In genomic region chr1:162007485-162007884, GRCh38 we compare ENCODE assay signal across 31 cellular contexts. TPM values are rescaled to one million over a fixed set of nuclear protein-coding genes. Genes with fewer than 3 reads are reported as not detected.
"Had no signal": no experiment of that assay in that cellular context is flagged by ENCODE, and none has a peak within 500 bp of the region (broad histone marks: within the 10 kb centered on the region; RNA-seq: fewer than 3 reads in every experiment).

No MANE protein-coding gene starts in this region.

- H3K27ac Mint-ChIP-seq: activated CD4-positive, alpha-beta memory T cell treated with anti-CD3 and anti-CD28 coated beads for 36 hours; activated naive CD4-positive, alpha-beta T cell treated with anti-CD3 and anti-CD28 coated beads, Interleukin-2, amount 10 ng/mL, durations not matched to agents 7 days and 5 days; activated naive CD8-positive, alpha-beta T cell treated with anti-CD3 and anti-CD28 coated beads, Interleukin-2, amount 10 ng/mL, durations not matched to agents 7 days and 5 days; activated T-cell treated with anti-CD3 and anti-CD28 coated beads, Interleukin-2, amount 50 U/mL, for 24 hours; brain; immature natural killer cell; natural killer cell; stimulated activated naive B cell treated with anti-CD40 and anti-IgM and Interleukin-4, amounts not matched to agents 10 μg/mL and 1 μg/mL and 100 μg/mL, for 72 hours had no signal

- H3K4me1 ChIP-seq: stomach, thyroid gland had no signal

- DNase-seq: activated CD4-positive, alpha-beta memory T cell treated with anti-CD3 and anti-CD28 coated beads for 36 hours; activated CD4-positive, alpha-beta T cell treated with anti-CD3 and anti-CD28 coated beads for 48 hours; activated CD8-positive, alpha-beta memory T cell treated with anti-CD3 and anti-CD28 coated beads, Interleukin-2, amount 50 U/mL, for 4 hours; activated gamma-delta T cell; activated naive CD4-positive, alpha-beta T cell treated with anti-CD3 and anti-CD28 coated beads, Interleukin-2, amount 10 ng/mL, durations not matched to agents 7 days and 5 days; activated naive CD8-positive, alpha-beta T cell treated with anti-CD3 and anti-CD28 coated beads, Interleukin-2, amount 10 ng/mL, durations not matched to agents 7 days and 5 days; activated T-cell treated with anti-CD3 and anti-CD28 coated beads, Interleukin-2, amount 50 U/mL, for 24 hours; caudate nucleus; cortex of kidney; foreskin keratinocyte; heart left ventricle; hypothalamus; immature natural killer cell; kidney; lower lobe of right lung; mesenchymal stem cell; natural killer cell; stimulated activated CD4-positive, alpha-beta T cell treated with anti-CD3 and anti-CD28 coated beads, Interleukin-15, amount 100 ng/mL, for 24 hours; stimulated activated CD4-positive, alpha-beta T cell treated with anti-CD3 and anti-CD28 coated beads, Interleukin-2, amount 100 ng/mL, for 24 hours; stimulated activated naive B cell treated with anti-CD40 and anti-IgM and Interleukin-4, amounts not matched to agents 10 μg/mL and 1 μg/mL and 100 μg/mL, for 72 hours; stomach; thyroid gland; upper lobe of left lung had no signal

- ATAC-seq: activated CD4-positive, CD25-positive, alpha-beta regulatory T cell treated with anti-CD3 and anti-CD28 coated beads, Interleukin-2, amount 50 U/mL, for 24 hours; foreskin keratinocyte; lower lobe of right lung; natural killer cell; stimulated activated naive B cell treated with anti-CD40 and anti-IgM and Interleukin-4, amounts not matched to agents 10 μg/mL and 1 μg/mL and 100 μg/mL, for 72 hours had no signal

- H3K36me3 ChIP-seq: esophagus muscularis mucosa, lower lobe of right lung, stomach, thyroid gland, upper lobe of left lung, vagina had no signal

- H3K4me3 Mint-ChIP-seq: activated CD4-positive, alpha-beta memory T cell treated with anti-CD3 and anti-CD28 coated beads for 36 hours; activated naive CD4-positive, alpha-beta T cell treated with anti-CD3 and anti-CD28 coated beads, Interleukin-2, amount 10 ng/mL, durations not matched to agents 7 days and 5 days; activated naive CD8-positive, alpha-beta T cell treated with anti-CD3 and anti-CD28 coated beads, Interleukin-2, amount 10 ng/mL, durations not matched to agents 7 days and 5 days; activated T-cell treated with anti-CD3 and anti-CD28 coated beads, Interleukin-2, amount 50 U/mL, for 24 hours; brain; immature natural killer cell; natural killer cell; stimulated activated naive B cell treated with anti-CD40 and anti-IgM and Interleukin-4, amounts not matched to agents 10 μg/mL and 1 μg/mL and 100 μg/mL, for 72 hours had no signal

- H3K4me3 ChIP-seq: ascending aorta, esophagus muscularis mucosa, heart left ventricle, lower lobe of right lung, stomach, thyroid gland, upper lobe of left lung, vagina had no signal

- H3K27me3 ChIP-seq: ascending aorta, esophagus muscularis mucosa, heart left ventricle, thyroid gland, upper lobe of left lung, vagina had no signal

- H3K36me3 Mint-ChIP-seq: activated CD4-positive, alpha-beta memory T cell treated with anti-CD3 and anti-CD28 coated beads for 36 hours; activated naive CD4-positive, alpha-beta T cell treated with anti-CD3 and anti-CD28 coated beads, Interleukin-2, amount 10 ng/mL, durations not matched to agents 7 days and 5 days; activated naive CD8-positive, alpha-beta T cell treated with anti-CD3 and anti-CD28 coated beads, Interleukin-2, amount 10 ng/mL, durations not matched to agents 7 days and 5 days; immature natural killer cell; natural killer cell; stimulated activated naive B cell treated with anti-CD40 and anti-IgM and Interleukin-4, amounts not matched to agents 10 μg/mL and 1 μg/mL and 100 μg/mL, for 72 hours had no signal

- H3K9me3 ChIP-seq: ascending aorta, esophagus muscularis mucosa, heart left ventricle, lower lobe of right lung, stomach, thyroid gland, upper lobe of left lung, vagina had no signal

- H3K27ac ChIP-seq: ascending aorta, esophagus muscularis mucosa, foreskin keratinocyte, lower lobe of right lung, stomach, thyroid gland, upper lobe of left lung, vagina, VCaP had no signal

- H3K4me1 Mint-ChIP-seq: immature natural killer cell; natural killer cell; stimulated activated naive B cell treated with anti-CD40 and anti-IgM and Interleukin-4, amounts not matched to agents 10 μg/mL and 1 μg/mL and 100 μg/mL, for 72 hours had no signal

- H3K9me3 Mint-ChIP-seq: activated CD4-positive, alpha-beta memory T cell treated with anti-CD3 and anti-CD28 coated beads for 36 hours; activated naive CD4-positive, alpha-beta T cell treated with anti-CD3 and anti-CD28 coated beads, Interleukin-2, amount 10 ng/mL, durations not matched to agents 7 days and 5 days; activated T-cell treated with anti-CD3 and anti-CD28 coated beads, Interleukin-2, amount 50 U/mL, for 24 hours; immature natural killer cell; natural killer cell; stimulated activated naive B cell treated with anti-CD40 and anti-IgM and Interleukin-4, amounts not matched to agents 10 μg/mL and 1 μg/mL and 100 μg/mL, for 72 hours had no signal

RNA-seq across cellular contexts. Expression of gene OLFML2B, which starts 16.2 kb away (rescaled TPM):
- total RNA-seq: activated CD4-positive, alpha-beta memory T cell treated with anti-CD3 and anti-CD28 coated beads for 36 hours; activated CD8-positive, alpha-beta memory T cell treated with anti-CD3 and anti-CD28 coated beads for 36 hours; T-helper 1 cell treated with Interleukin-12 subunit alpha and Interleukin-12 subunit beta and Interleukin-4 antibody, amounts not matched to agents 30 ng/mL and 1 ng/mL, for 36 hours had no signal
- polyA plus RNA-seq: immature natural killer cell had no signal
